In genomic region chr5:69048233-69048632, GRCh38 we compare ENCODE assay signal across 11 cellular contexts. TPM values are rescaled to one million over a fixed set of nuclear protein-coding genes. Genes with fewer than 3 reads are reported as not detected.
DNase-seq lines count a peak whose midpoint lies in the region; ATAC-seq and TF ChIP-seq lines count a peak whose summit lies in the region.
"Had no signal": no experiment of that assay in that cellular context is flagged by ENCODE, and none has a peak within 500 bp of the region (broad histone marks: within the 10 kb centered on the region; RNA-seq: fewer than 3 reads in every experiment).

No MANE protein-coding gene starts in this region.

- ATAC-seq in activated naive CD4-positive, alpha-beta T cell treated with anti-CD3 and anti-CD28 coated beads, Interleukin-2, amount 50 U/mL, for 72 hours: peak; percentile 49 to 58
- ATAC-seq in Panc1: peak; percentile 73

- no peaks in the 10 kb centered on the region for H3K9me3 Mint-ChIP-seq in activated naive CD4-positive, alpha-beta T cell treated with anti-CD3 and anti-CD28 coated beads, Interleukin-2, amount 50 U/mL, for 72 hours
- H3K9me3 Mint-ChIP-seq in type B pancreatic cell: no peaks in the 10 kb centered on the region
- H3K9me3 Mint-ChIP-seq: natural killer cell treated with Interleukin-12 subunit alpha and Interleukin-12 subunit beta and Interleukin-15 and Interleukin-18, amount 100 ng/mL, for 72 hours had no signal

- no peaks in the 10 kb centered on the region for H3K79me2 ChIP-seq in fibroblast of lung (ENCODE audit: control insufficient read depth, insufficient read depth, low read length)

- no peaks in the 10 kb centered on the region for H3K27me3 ChIP-seq in Panc1 (ENCODE audit: control insufficient read depth, insufficient read depth, low read length)
- no peaks in the 10 kb centered on the region for H3K27me3 ChIP-seq in fibroblast of lung (ENCODE audit: control insufficient read depth, insufficient read depth, low read length)
- H3K27me3 ChIP-seq in H7 (ENCODE audit: control insufficient read depth, insufficient read depth, low read length): no peaks in the 10 kb centered on the region

- intact Hi-C loops in Panc1 (cut with micrococcal nuclease; ENCODE audit: unreplicated experiment): loop anchor here (10.0 kb wide), 1 partner anchor 47 kb away; the partner anchor contains the start of gene SLC30A5

- H3K9me3 ChIP-seq in Panc1 (ENCODE audit: control insufficient read depth, insufficient read depth, low read depth, low read length) (no peaks in the 10 kb centered on the region), fibroblast of lung (ENCODE audit: control insufficient read depth, insufficient read depth, low read depth, low read length) (no peaks in the 10 kb centered on the region)

- H3K4me1 ChIP-seq in Panc1 (ENCODE audit: control insufficient read depth, insufficient read depth, low read length): peaks cover 4% of the 10 kb centered on the region; the same call in 1 of the 2 replicates
- H3K4me1 ChIP-seq in fibroblast of lung (ENCODE audit: control insufficient read depth, extremely low read depth, insufficient read depth, low read length): no peaks in the 10 kb centered on the region

- no peaks in the 10 kb centered on the region for H3K36me3 Mint-ChIP-seq in activated naive CD4-positive, alpha-beta T cell treated with anti-CD3 and anti-CD28 coated beads, Interleukin-2, amount 50 U/mL, for 72 hours
- H3K36me3 Mint-ChIP-seq in type B pancreatic cell: no peaks in the 10 kb centered on the region
- H3K36me3 Mint-ChIP-seq: natural killer cell treated with Interleukin-12 subunit alpha and Interleukin-12 subunit beta and Interleukin-15 and Interleukin-18, amount 100 ng/mL, for 72 hours had no signal

- CTCF ChIA-PET in Panc1 (lab: Charles Lee): no interaction called here

- no peaks in the 10 kb centered on the region for H3K27me3 Mint-ChIP-seq in type B pancreatic cell

- no peak overlapping the region for H3K4me3 Mint-ChIP-seq in type B pancreatic cell
- H3K4me3 Mint-ChIP-seq: natural killer cell treated with Interleukin-12 subunit alpha and Interleukin-12 subunit beta and Interleukin-15 and Interleukin-18, amount 100 ng/mL, for 72 hours had no signal

- DNase-seq in activated naive CD4-positive, alpha-beta T cell treated with anti-CD3 and anti-CD28 coated beads, Interleukin-2, amount 50 U/mL, for 72 hours (ENCODE audit: low spot score in 2 of 2): no peak
- no peak for DNase-seq in activated naive CD4-positive, alpha-beta T cell treated with anti-CD3 and anti-CD28 coated beads, Interleukin-2, amount 50 U/mL, for 16 hours
- no peak for DNase-seq in Panc1 (ENCODE audit: low read depth, low spot score)
- DNase-seq in fibroblast of lung (ENCODE audit: low read depth in 2 of 2): peak in 1 of 2 donors; percentile 7
- DNase-seq in type B pancreatic cell (ENCODE audit: extremely low spot score, unreplicated experiment): no peak
- no peak for DNase-seq in H7
- no peak for DNase-seq in activated effector memory CD4-positive, alpha-beta T cell treated with Interleukin-2 at 50 U/mL for 16 hours
- DNase-seq in kidney glomerular epithelial cell (lab: John Stamatoyannopoulos, UW): no peak
- DNase-seq: DMS79, NCI-H1105 treated with DMSO at 0.1 percent for 48 hours had no signal

- no peak overlapping the region for H2AFZ ChIP-seq in fibroblast of lung (ENCODE audit: low read length)

- POLR2A ChIA-PET in Panc1 (lab: Charles Lee): no interaction called here

- BruUV-seq in Panc1 (replicated peaks; lab: Mats Ljungman, UMichigan): no TSS peak

- H4K20me1 ChIP-seq in fibroblast of lung (ENCODE audit: control insufficient read depth, extremely low read depth, insufficient read depth, low read length): no peaks in the 10 kb centered on the region

- in situ Hi-C loops in Panc1 (cut with HindIII; ENCODE audit: low pct_unique_long_range_greater_than_20kb, low sequenced_read_pairs): no loop called here

- H3K4me2 ChIP-seq in fibroblast of lung (ENCODE audit: extremely low read depth, insufficient read depth, low read length): no peak overlapping the region

- H3K4me3 ChIP-seq in Panc1 (ENCODE audit: low read depth in 2 of 2, low read length in 2 of 2): no peak overlapping the region
- no peak overlapping the region for H3K4me3 ChIP-seq in fibroblast of lung (replicated peaks in 1 of 4; ENCODE audit: control extremely low read depth in 1 of 4, insufficient read depth in 1 of 4, low read depth in 3 of 4, low read length in 4 of 4)
- no peak overlapping the region for H3K4me3 ChIP-seq in H7 (ENCODE audit: insufficient read depth, low read depth, low read length)

- H3K27ac Mint-ChIP-seq in activated naive CD4-positive, alpha-beta T cell treated with anti-CD3 and anti-CD28 coated beads, Interleukin-2, amount 50 U/mL, for 72 hours: no peak overlapping the region
- no peak overlapping the region for H3K27ac Mint-ChIP-seq in type B pancreatic cell
- H3K27ac Mint-ChIP-seq: natural killer cell treated with Interleukin-12 subunit alpha and Interleukin-12 subunit beta and Interleukin-15 and Interleukin-18, amount 100 ng/mL, for 72 hours had no signal

- peak; percentile 78 for TF ChIP-seq CTCF in Panc1 (IDR thresholded peaks at IDR 0.05)
- peak; percentile 27 to 31 for TF ChIP-seq CTCF in fibroblast of lung (conservative IDR thresholded peaks at IDR 0.05 in 1 of 2, IDR thresholded peaks at IDR 0.05 in 1 of 2; ENCODE audit: low read depth in 1 of 2, low read length in 2 of 2)
- TF ChIP-seq CTCF in type B pancreatic cell (conservative IDR thresholded peaks at IDR 0.05): peak; percentile 60

- H3K36me3 ChIP-seq in Panc1 (ENCODE audit: control insufficient read depth, insufficient read depth, low read length) (no peaks in the 10 kb centered on the region), fibroblast of lung (ENCODE audit: control insufficient read depth, insufficient read depth, low read length) (no peaks in the 10 kb centered on the region), H7 (replicated peaks; ENCODE audit: control insufficient read depth, insufficient read depth, low read length) (no peaks in the 10 kb centered on the region)

- H3K9ac ChIP-seq in fibroblast of lung (ENCODE audit: insufficient read depth, low read length): no peak overlapping the region

- peaks cover 14% of the 10 kb centered on the region for H3K4me1 Mint-ChIP-seq in type B pancreatic cell (ENCODE audit: unreplicated experiment)

- H3K27ac ChIP-seq in Panc1 (ENCODE audit: low read length) (no peak overlapping the region), fibroblast of lung (ENCODE audit: insufficient read depth, low read length) (no peak overlapping the region)

RNA-seq across cellular contexts. Expression of gene SLC30A5, which starts 45.6 kb away (rescaled TPM):
- total RNA-seq in activated naive CD4-positive, alpha-beta T cell treated with anti-CD3 and anti-CD28 coated beads, Interleukin-2, amount 50 U/mL, for 72 hours: 10 to 100 TPM; 25.5 to 35.2 TPM
- total RNA-seq in Panc1 (2021; ENCODE audit: unreplicated experiment) (61.3 TPM), fibroblast of lung (65.7 and 97.1 TPM in 2 replicates), type B pancreatic cell (ENCODE audit: low replicate concordance) (57.7 and 57.9 TPM in 2 replicates)
- polyA plus RNA-seq in Panc1 (2012; ENCODE audit: insufficient read length): 73.3 TPM
- polyA plus RNA-seq in fibroblast of lung: 43.0 and 48.0 TPM in 2 replicates
- polyA plus RNA-seq in fibroblast of lung (2012): 37.1 and 38.0 TPM in 2 replicates
- polyA minus RNA-seq in fibroblast of lung (ENCODE audit: low replicate concordance): 39.0 and 131 TPM in 2 replicates
- 52.5 and 67.2 TPM in 2 replicates for total RNA-seq in H7 (2014; rRNA removed; shearing (Covaris generic))
